ENCODE assay signal across 1 cellular context in genomic region chr4:4532371-4532770, GRCh38.
TF ChIP-seq lines count a peak whose summit lies in the region.

No MANE protein-coding gene starts in this region.

TF ChIP-seq in K562, 482 proteins besides CTCF, POLR2A, EP300 and RAD21 (continued from another document and continues in another):
- peak; percentile 82 for TF ChIP-seq NCOR1 (IDR thresholded peaks at IDR 0.05)
- TF ChIP-seq CSDE1 (IDR thresholded peaks at IDR 0.05): no peak
- no peak for TF ChIP-seq KLF6 (CRISPR knock-in tag; IDR thresholded peaks at IDR 0.05; ENCODE audit: borderline replicate concordance)
- TF ChIP-seq RBM15 (IDR thresholded peaks at IDR 0.05; ENCODE audit: insufficient read depth, low read length): no peak
- peak; percentile 66; the same call in 1 of the 2 replicates for TF ChIP-seq PHB2 (IDR thresholded peaks at IDR 0.05; ENCODE audit: low read depth)
- TF ChIP-seq SRSF3 (IDR thresholded peaks at IDR 0.05; ENCODE audit: insufficient read depth, low read length): no peak
- peak; percentile 66 for TF ChIP-seq ZFP36 (IDR thresholded peaks at IDR 0.05; ENCODE audit: low read depth, low read length, partially characterized antibody)
- TF ChIP-seq POLR2H (tag; IDR thresholded peaks at IDR 0.05; ENCODE audit: low read depth): no peak
- TF ChIP-seq SRF (CRISPR knock-in tag; IDR thresholded peaks at IDR 0.05): no peak
- TF ChIP-seq ZBED1 (IDR thresholded peaks at IDR 0.05): no peak
- no peak for TF ChIP-seq FOXJ2 (tag; IDR thresholded peaks at IDR 0.05)
- TF ChIP-seq ZBTB11 (CRISPR knock-in tag; IDR thresholded peaks at IDR 0.05): 0 out of 6 replicates have a peak, but pooled peaks of 1 of the 3 experiments have one; percentile 29
- TF ChIP-seq STAT5A (IDR thresholded peaks at IDR 0.05; ENCODE audit: borderline replicate concordance, low read length): peak; percentile 58; the same call in 1 of the 2 replicates
- peak; percentile 70 for TF ChIP-seq ZNF384 (IDR thresholded peaks at IDR 0.05; ENCODE audit: low read depth, low read length)
- TF ChIP-seq GATAD2A (IDR thresholded peaks at IDR 0.05): no peak
- no peak for TF ChIP-seq ZNF174 (CRISPR knock-in tag; IDR thresholded peaks at IDR 0.05)
- no peak for TF ChIP-seq USF2 (CRISPR knock-in tag; IDR thresholded peaks at IDR 0.05)
- TF ChIP-seq ATF6 (CRISPR knock-in tag; IDR thresholded peaks at IDR 0.05): no peak
- TF ChIP-seq SUPT5H (IDR thresholded peaks at IDR 0.05): no peak
- TF ChIP-seq ZNF316 (IDR thresholded peaks at IDR 0.05): peak; percentile 73
- no peak for TF ChIP-seq L3MBTL2 (IDR thresholded peaks at IDR 0.05)
- TF ChIP-seq PTTG1 (tag; IDR thresholded peaks at IDR 0.05; ENCODE audit: low read depth): no peak
- no peak for TF ChIP-seq ADNP (tag; IDR thresholded peaks at IDR 0.05)
- TF ChIP-seq PML (IDR thresholded peaks at IDR 0.05; ENCODE audit: low read length): peak; percentile 65
- peak in 1 of 2 experiments; percentile 70; a peak in 1 of 4 replicates for TF ChIP-seq TBL1XR1 (IDR thresholded peaks at IDR 0.05; ENCODE audit: low read length in 2 of 2)
- TF ChIP-seq NONO (IDR thresholded peaks at IDR 0.05; ENCODE audit: low read depth in 2 of 2, low read length in 1 of 2): no peak
- no peak for TF ChIP-seq TAF1 (IDR thresholded peaks at IDR 0.05; ENCODE audit: control insufficient read depth, extremely low read depth, insufficient read depth, low read length, severe bottlenecking)
- no peak for TF ChIP-seq SNAPC5 (CRISPR knock-in tag; IDR thresholded peaks at IDR 0.05)
- no peak for TF ChIP-seq ZNF395 (CRISPR knock-in tag; IDR thresholded peaks at IDR 0.05)
- no peak for TF ChIP-seq E2F3 (CRISPR knock-in tag; IDR thresholded peaks at IDR 0.05)
- no peak for TF ChIP-seq ID3 (CRISPR knock-in tag; IDR thresholded peaks at IDR 0.05)
- TF ChIP-seq ID3 (tag; IDR thresholded peaks at IDR 0.05): 0 out of 2 replicates have a peak, but pooled peaks have one; percentile 25
- TF ChIP-seq ZNF263 (CRISPR knock-in tag; IDR thresholded peaks at IDR 0.05; ENCODE audit: borderline replicate concordance): no peak
- peak; percentile 79 for TF ChIP-seq NFE2 (IDR thresholded peaks at IDR 0.05; ENCODE audit: low read depth)
- TF ChIP-seq DPF2 (IDR thresholded peaks at IDR 0.05): peak; percentile 92
- TF ChIP-seq MEF2A (IDR thresholded peaks at IDR 0.05; ENCODE audit: control insufficient read depth, low read depth, low read length): no peak
- no peak for TF ChIP-seq ZSCAN32 (CRISPR knock-in tag; IDR thresholded peaks at IDR 0.05)
- peak; percentile 95 for TF ChIP-seq KDM1A (IDR thresholded peaks at IDR 0.05)
- no peak for TF ChIP-seq MLX (CRISPR knock-in tag; conservative IDR thresholded peaks at IDR 0.05)
- TF ChIP-seq STAT5B (CRISPR knock-in tag; IDR thresholded peaks at IDR 0.05): no peak
- TF ChIP-seq CHD1 (IDR thresholded peaks at IDR 0.05; ENCODE audit: low read length): no peak
- no peak for TF ChIP-seq HNRNPUL1 (IDR thresholded peaks at IDR 0.05; ENCODE audit: low read length)
- no peak for TF ChIP-seq NR2C2 (CRISPR knock-in tag; IDR thresholded peaks at IDR 0.05)
- TF ChIP-seq NR2C2 (tag; IDR thresholded peaks at IDR 0.05): no peak
- no peak for TF ChIP-seq HES1 (IDR thresholded peaks at IDR 0.05; ENCODE audit: low read depth)
- TF ChIP-seq RCOR1 (IDR thresholded peaks at IDR 0.05; ENCODE audit: borderline replicate concordance in 1 of 2, low read depth in 2 of 2, low read length in 2 of 2): peak in 1 of 2 experiments; percentile 89; a peak in 2 of 4 replicates
- TF ChIP-seq CTBP1 (IDR thresholded peaks at IDR 0.05; ENCODE audit: borderline replicate concordance): no peak
- TF ChIP-seq HDAC3 (IDR thresholded peaks at IDR 0.05; ENCODE audit: borderline replicate concordance, partially characterized antibody): no peak
- TF ChIP-seq LARP7 (IDR thresholded peaks at IDR 0.05): no peak
- TF ChIP-seq GATA2 (CRISPR knock-in tag; IDR thresholded peaks at IDR 0.05): no peak; the same call in 1 of the 2 replicates
- no peak for TF ChIP-seq ZNF436 (CRISPR knock-in tag; IDR thresholded peaks at IDR 0.05)
- TF ChIP-seq CBFA2T3 (IDR thresholded peaks at IDR 0.05): peak; percentile 93
- 0 out of 2 replicates have a peak, but pooled peaks have one; percentile 38 for TF ChIP-seq KHSRP (IDR thresholded peaks at IDR 0.05)
- TF ChIP-seq CHAMP1 (IDR thresholded peaks at IDR 0.05): no peak
- TF ChIP-seq ZNF41 (CRISPR knock-in tag; conservative IDR thresholded peaks at IDR 0.05): no peak
- TF ChIP-seq HMGXB4 (CRISPR knock-in tag; IDR thresholded peaks at IDR 0.05): no peak
- peak; percentile 75; the same call in 1 of the 2 replicates for TF ChIP-seq SOX6 (IDR thresholded peaks at IDR 0.05)
- TF ChIP-seq ZNF780A (CRISPR knock-in tag; IDR thresholded peaks at IDR 0.05): no peak
- TF ChIP-seq RBM17 (IDR thresholded peaks at IDR 0.05; ENCODE audit: borderline replicate concordance, low read depth, low read length): no peak
- no peak for TF ChIP-seq DIDO1 (tag; IDR thresholded peaks at IDR 0.05; ENCODE audit: low read depth)
- peak; percentile 68 for TF ChIP-seq PKNOX1 (IDR thresholded peaks at IDR 0.05)
- no peak for TF ChIP-seq PYGO2 (tag; IDR thresholded peaks at IDR 0.05)
- TF ChIP-seq BCOR (IDR thresholded peaks at IDR 0.05): peak; percentile 49
